ENCODE assay signal across 8 cellular contexts in the genomic region with DNA sequence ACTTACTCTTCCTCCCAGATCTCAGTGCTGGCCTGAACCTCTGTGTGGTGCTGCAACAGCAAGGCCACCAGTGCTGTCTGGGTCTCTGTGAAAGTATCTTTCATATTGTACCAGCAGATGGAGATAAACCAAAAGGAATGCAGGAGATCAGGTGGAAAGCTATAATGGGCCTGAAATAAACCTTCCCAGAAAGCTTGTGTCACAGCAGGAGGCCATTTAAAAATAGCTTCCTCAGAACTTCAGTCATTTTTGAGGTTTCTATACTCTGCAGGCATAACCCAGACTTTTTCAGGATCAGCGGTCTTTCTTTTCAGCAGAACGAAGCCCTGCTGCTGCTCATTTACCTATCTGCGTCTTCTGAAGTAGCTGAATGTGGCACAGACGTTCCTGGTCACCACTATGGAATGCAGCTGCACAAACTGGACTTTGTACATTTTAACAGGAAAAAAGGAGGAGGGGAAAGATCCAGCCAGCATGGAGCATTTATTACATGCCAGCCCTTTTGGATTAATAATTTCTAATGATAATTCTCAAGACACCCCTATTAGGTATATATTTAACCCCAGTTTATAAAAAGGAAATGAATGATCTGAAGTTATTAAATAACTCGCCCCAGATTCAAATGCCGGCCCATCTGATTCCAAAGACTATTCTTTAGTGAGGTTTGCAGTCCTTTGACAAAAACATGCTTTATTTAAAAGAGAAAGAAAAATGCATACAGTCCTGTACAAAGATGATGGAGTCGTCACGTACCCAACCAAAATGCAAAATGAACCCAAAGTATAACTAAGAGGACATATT.
A peak's percentile ranks its signal among the peaks of the same experiment; 100 is the strongest.
DNase-seq lines count a peak whose midpoint lies in the region; ATAC-seq and TF ChIP-seq lines count a peak whose summit lies in the region.

No MANE protein-coding gene starts in this region.

- peaks cover 8% of the 10 kb centered on the region for H3K36me3 Mint-ChIP-seq in Calu3 (ENCODE audit: insufficient read depth, unreplicated experiment)
- peaks cover 13% of the 10 kb centered on the region for H3K36me3 Mint-ChIP-seq in effector memory CD8-positive, alpha-beta T cell (ENCODE audit: insufficient read depth)

- no peak overlapping the region for H3K4ac ChIP-seq in mesendoderm (ENCODE audit: low read depth, low read length)

- no peak overlapping the region for H2BK120ac ChIP-seq in mesendoderm (ENCODE audit: low read depth, low read length)

- no peaks in the 10 kb centered on the region for H3K27me3 Mint-ChIP-seq in Calu3 (ENCODE audit: unreplicated experiment)
- no peaks in the 10 kb centered on the region for H3K27me3 Mint-ChIP-seq in effector memory CD8-positive, alpha-beta T cell

- no peak overlapping the region for H4K5ac ChIP-seq in mesendoderm (ENCODE audit: low read length)

- no peaks in the 10 kb centered on the region for H3K9me3 Mint-ChIP-seq in Calu3 (ENCODE audit: low read depth, unreplicated experiment)
- H3K9me3 Mint-ChIP-seq in effector memory CD8-positive, alpha-beta T cell: no peaks in the 10 kb centered on the region

- no peak overlapping the region for H3K18ac ChIP-seq in mesendoderm (ENCODE audit: low read length)

- no peaks in the 10 kb centered on the region for H3K9me3 ChIP-seq in RWPE2 (ENCODE audit: severe bottlenecking)

- no peaks in the 10 kb centered on the region for H3K27me3 ChIP-seq in RWPE2 (ENCODE audit: insufficient read depth, poor library complexity, severe bottlenecking)
- H3K27me3 ChIP-seq in mesendoderm (ENCODE audit: insufficient read depth, low read length, poor library complexity): no peaks in the 10 kb centered on the region

- TF ChIP-seq CTCF in Calu3 (IDR thresholded peaks at IDR 0.05; ENCODE audit: unreplicated experiment) (peak; percentile 30), RWPE2 (IDR thresholded peaks at IDR 0.05; ENCODE audit: poor library complexity, severe bottlenecking) (peak; percentile 87)

- H3K4me2 ChIP-seq in mesendoderm (ENCODE audit: low read length): no peak overlapping the region

- H3K36me3 ChIP-seq in RWPE2 (ENCODE audit: low read depth) (no peaks in the 10 kb centered on the region), mesendoderm (ENCODE audit: control insufficient read depth, insufficient read depth, low read length) (no peaks in the 10 kb centered on the region)

- no peak overlapping the region for H2AK5ac ChIP-seq in mesendoderm (ENCODE audit: low read length)

- peak; percentile 65 for ATAC-seq in GM18870 (IDR thresholded peaks at IDR 0.05; ENCODE audit: unreplicated experiment)
- peak; percentile 93 for ATAC-seq in RWPE2 (ENCODE audit: low read depth)
- peak; percentile 26 for ATAC-seq in effector memory CD8-positive, alpha-beta T cell (replicated peaks)

- no CpG with 5 or more reads among the region's 8 CpGs for WGBS in mesendoderm (ENCODE audit: extremely low coverage, insufficient coverage, low lambda C conversion rate)

- H3K27ac Mint-ChIP-seq in Calu3 (ENCODE audit: unreplicated experiment): peak overlapping the region; percentile 80
- H3K27ac Mint-ChIP-seq in effector memory CD8-positive, alpha-beta T cell: no peak overlapping the region

- peak; percentile 55 for DNase-seq in Calu3
- DNase-seq in HuH-7 (ENCODE audit: low spot score): peak; percentile 53
- no peak for DNase-seq in RWPE2 (ENCODE audit: low spot score)
- DNase-seq in effector memory CD8-positive, alpha-beta T cell: no peak
- DNase-seq in mesendoderm: peak; percentile 74
- DNase-seq in posterior vena cava (ENCODE audit: low spot score): no peak
- no peak for DNase-seq in activated CD4-positive, alpha-beta T cell treated with anti-CD3 and anti-CD28 coated beads, Interleukin-2, amount 50 U/mL, for 4 hours

- no peaks in the 10 kb centered on the region for H3K79me1 ChIP-seq in mesendoderm (ENCODE audit: low read length)

- H3K9ac ChIP-seq in mesendoderm (ENCODE audit: low read length): no peak overlapping the region

- CTCF ChIA-PET in Calu3 (lab: Charles Lee): interaction anchor here (0.6 to 1.5 kb wide), 8 partner anchors 96 to 479 kb away, joined by 3 to 11 read pairs (median 4); partner anchors contain the start of genes BDH2 and CISD2

- H3K27ac ChIP-seq in RWPE2 (ENCODE audit: poor library complexity, severe bottlenecking) (peak overlapping the region; percentile 51), mesendoderm (ENCODE audit: low read depth, low read length) (no peak overlapping the region)

- no peaks in the 10 kb centered on the region for H3K79me2 ChIP-seq in mesendoderm (ENCODE audit: control insufficient read depth, insufficient read depth, low read length)

- no peak overlapping the region for H4K8ac ChIP-seq in mesendoderm (ENCODE audit: low read depth, low read length)

- H3K4me1 Mint-ChIP-seq in Calu3 (ENCODE audit: low read depth, unreplicated experiment): peaks cover 47% of the 10 kb centered on the region
- H3K4me1 Mint-ChIP-seq in effector memory CD8-positive, alpha-beta T cell (ENCODE audit: low read depth in 2 of 2): peaks cover 6 to 15% of the 10 kb centered on the region in 2 donors

- H2BK15ac ChIP-seq in mesendoderm (replicated peaks; ENCODE audit: low read depth): no peak overlapping the region

- H2BK5ac ChIP-seq in mesendoderm (ENCODE audit: low read length): no peak overlapping the region

- peak overlapping the region; percentile 60 for H3K4me3 Mint-ChIP-seq in Calu3 (ENCODE audit: low read depth, unreplicated experiment)
- no peak overlapping the region for H3K4me3 Mint-ChIP-seq in effector memory CD8-positive, alpha-beta T cell

- no peak overlapping the region for H3K23ac ChIP-seq in mesendoderm (ENCODE audit: low read length)

- BruUV-seq in Calu3 (replicated peaks; lab: Mats Ljungman, UMichigan): no TSS peak

- H3K56ac ChIP-seq in mesendoderm (ENCODE audit: low read length): no peak overlapping the region

- H3K4me3 ChIP-seq in RWPE2 (ENCODE audit: severe bottlenecking) (no peak overlapping the region), mesendoderm (ENCODE audit: low read length) (no peak overlapping the region)

- H3K4me1 ChIP-seq in RWPE2 (ENCODE audit: insufficient read depth, poor library complexity, severe bottlenecking) (peaks cover 14% of the 10 kb centered on the region), mesendoderm (ENCODE audit: control insufficient read depth, low read depth, low read length) (no peaks in the 10 kb centered on the region)

- intact Hi-C loops in Calu3 (cut with micrococcal nuclease; ENCODE audit: unreplicated experiment) (loop anchor here (1.0 to 10.0 kb wide), 6 partner anchors 94 to 470 kb away; partner anchors contain the start of gene UBE2D3), posterior vena cava (cut with DNase I) (loop anchor here in 1 of 2 donors (5.0 kb wide), 1 partner anchor 391 kb away; no protein-coding TSS in a partner anchor)

Comparison
In these comparisons a context has a peak if more than half of its experiments do, and no peak if none do; other contexts are left out.
1. DNase-seq: peak in Calu3 (single experiment), HuH-7 (single experiment) and mesendoderm (single experiment); none in RWPE2 (single experiment), effector memory CD8-positive, alpha-beta T cell (0 of 3), posterior vena cava (single experiment) and activated CD4-positive, alpha-beta T cell treated with anti-CD3 and anti-CD28 coated beads, Interleukin-2, amount 50 U/mL, for 4 hours (0 of 2).
2. ATAC-seq: peak in every context shown above with its lines; median percentile 93 in RWPE2; 65 in GM18870; 26 in effector memory CD8-positive, alpha-beta T cell.